Comparison of ENCODE assay signal across 1 cellular context in genomic region chr16:1932050-1933028, GRCh38.
A peak's percentile ranks its signal among the peaks of the same experiment; 100 is the strongest.
TF ChIP-seq lines count a peak whose summit lies in the region.

No MANE protein-coding gene starts in this region.

TF ChIP-seq in HepG2, 621 proteins besides CTCF, POLR2A, EP300 and RAD21 (continued from another document and continues in another):
- TF ChIP-seq, protein P1, sequence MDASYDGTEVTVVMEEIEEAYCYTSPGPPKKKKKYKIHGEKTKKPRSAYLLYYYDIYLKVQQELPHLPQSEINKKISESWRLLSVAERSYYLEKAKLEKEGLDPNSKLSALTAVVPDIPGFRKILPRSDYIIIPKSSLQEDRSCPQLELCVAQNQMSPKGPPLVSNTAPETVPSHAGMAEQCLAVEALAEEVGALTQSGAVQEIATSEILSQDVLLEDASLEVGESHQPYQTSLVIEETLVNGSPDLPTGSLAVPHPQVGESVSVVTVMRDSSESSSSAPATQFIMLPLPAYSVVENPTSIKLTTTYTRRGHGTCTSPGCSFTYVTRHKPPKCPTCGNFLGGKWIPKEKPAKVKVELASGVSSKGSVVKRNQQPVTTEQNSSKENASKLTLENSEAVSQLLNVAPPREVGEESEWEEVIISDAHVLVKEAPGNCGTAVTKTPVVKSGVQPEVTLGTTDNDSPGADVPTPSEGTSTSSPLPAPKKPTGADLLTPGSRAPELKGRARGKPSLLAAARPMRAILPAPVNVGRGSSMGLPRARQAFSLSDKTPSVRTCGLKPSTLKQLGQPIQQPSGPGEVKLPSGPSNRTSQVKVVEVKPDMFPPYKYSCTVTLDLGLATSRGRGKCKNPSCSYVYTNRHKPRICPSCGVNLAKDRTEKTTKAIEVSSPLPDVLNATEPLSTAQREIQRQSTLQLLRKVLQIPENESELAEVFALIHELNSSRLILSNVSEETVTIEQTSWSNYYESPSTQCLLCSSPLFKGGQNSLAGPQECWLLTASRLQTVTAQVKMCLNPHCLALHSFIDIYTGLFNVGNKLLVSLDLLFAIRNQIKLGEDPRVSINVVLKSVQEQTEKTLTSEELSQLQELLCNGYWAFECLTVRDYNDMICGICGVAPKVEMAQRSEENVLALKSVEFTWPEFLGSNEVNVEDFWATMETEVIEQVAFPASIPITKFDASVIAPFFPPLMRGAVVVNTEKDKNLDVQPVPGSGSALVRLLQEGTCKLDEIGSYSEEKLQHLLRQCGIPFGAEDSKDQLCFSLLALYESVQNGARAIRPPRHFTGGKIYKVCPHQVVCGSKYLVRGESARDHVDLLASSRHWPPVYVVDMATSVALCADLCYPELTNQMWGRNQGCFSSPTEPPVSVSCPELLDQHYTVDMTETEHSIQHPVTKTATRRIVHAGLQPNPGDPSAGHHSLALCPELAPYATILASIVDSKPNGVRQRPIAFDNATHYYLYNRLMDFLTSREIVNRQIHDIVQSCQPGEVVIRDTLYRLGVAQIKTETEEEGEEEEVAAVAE (CRISPR knock-in tag; IDR thresholded peaks at IDR 0.05; ENCODE audit: borderline replicate concordance) = no peak
- no peak for TF ChIP-seq ZNF382 (CRISPR knock-in tag; IDR thresholded peaks at IDR 0.05; ENCODE audit: borderline replicate concordance)
- TF ChIP-seq HOMEZ (CRISPR knock-in tag; IDR thresholded peaks at IDR 0.05; ENCODE audit: low read depth) = no peak
- no peak for TF ChIP-seq U2AF1 (optimal IDR thresholded peaks at IDR 0.05; ENCODE audit: low read depth, low read length)
- TF ChIP-seq EZH2 (conservative IDR thresholded peaks at IDR 0.05; ENCODE audit: low read depth, low read length) = no peak
- peak; percentile 53 for TF ChIP-seq SALL1 (CRISPR knock-in tag; IDR thresholded peaks at IDR 0.05)
- TF ChIP-seq ZNF577 (CRISPR knock-in tag; IDR thresholded peaks at IDR 0.05; ENCODE audit: borderline replicate concordance, low read depth) = 0 out of 2 replicates have a peak, but pooled peaks have one; percentile 45
- TF ChIP-seq AHDC1 (CRISPR knock-in tag; IDR thresholded peaks at IDR 0.05; ENCODE audit: borderline replicate concordance) = 0 out of 2 replicates have a peak, but pooled peaks have one; percentile 28
- TF ChIP-seq ZNF761 (CRISPR knock-in tag; conservative IDR thresholded peaks at IDR 0.05) = 0 out of 2 replicates have a peak, but pooled peaks have one; percentile 55
- TF ChIP-seq, protein P2, sequence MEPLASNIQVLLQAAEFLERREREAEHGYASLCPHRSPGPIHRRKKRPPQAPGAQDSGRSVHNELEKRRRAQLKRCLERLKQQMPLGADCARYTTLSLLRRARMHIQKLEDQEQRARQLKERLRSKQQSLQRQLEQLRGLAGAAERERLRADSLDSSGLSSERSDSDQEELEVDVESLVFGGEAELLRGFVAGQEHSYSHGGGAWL (CRISPR knock-in tag; IDR thresholded peaks at IDR 0.05) = 0 out of 2 replicates have a peak, but pooled peaks have one; percentile 22
- TF ChIP-seq PCBP1 (IDR thresholded peaks at IDR 0.05; ENCODE audit: borderline replicate concordance, low read depth, low read length) = 0 out of 2 replicates have a peak, but pooled peaks have one; percentile 26
- TF ChIP-seq ZNF713 (CRISPR knock-in tag; IDR thresholded peaks at IDR 0.05) = no peak
- TF ChIP-seq ZSCAN9 (CRISPR knock-in tag; IDR thresholded peaks at IDR 0.05; ENCODE audit: borderline replicate concordance) = no peak
- TF ChIP-seq ATRX (CRISPR knock-in tag; IDR thresholded peaks at IDR 0.05; ENCODE audit: borderline replicate concordance) = no peak
- TF ChIP-seq, protein P3, sequence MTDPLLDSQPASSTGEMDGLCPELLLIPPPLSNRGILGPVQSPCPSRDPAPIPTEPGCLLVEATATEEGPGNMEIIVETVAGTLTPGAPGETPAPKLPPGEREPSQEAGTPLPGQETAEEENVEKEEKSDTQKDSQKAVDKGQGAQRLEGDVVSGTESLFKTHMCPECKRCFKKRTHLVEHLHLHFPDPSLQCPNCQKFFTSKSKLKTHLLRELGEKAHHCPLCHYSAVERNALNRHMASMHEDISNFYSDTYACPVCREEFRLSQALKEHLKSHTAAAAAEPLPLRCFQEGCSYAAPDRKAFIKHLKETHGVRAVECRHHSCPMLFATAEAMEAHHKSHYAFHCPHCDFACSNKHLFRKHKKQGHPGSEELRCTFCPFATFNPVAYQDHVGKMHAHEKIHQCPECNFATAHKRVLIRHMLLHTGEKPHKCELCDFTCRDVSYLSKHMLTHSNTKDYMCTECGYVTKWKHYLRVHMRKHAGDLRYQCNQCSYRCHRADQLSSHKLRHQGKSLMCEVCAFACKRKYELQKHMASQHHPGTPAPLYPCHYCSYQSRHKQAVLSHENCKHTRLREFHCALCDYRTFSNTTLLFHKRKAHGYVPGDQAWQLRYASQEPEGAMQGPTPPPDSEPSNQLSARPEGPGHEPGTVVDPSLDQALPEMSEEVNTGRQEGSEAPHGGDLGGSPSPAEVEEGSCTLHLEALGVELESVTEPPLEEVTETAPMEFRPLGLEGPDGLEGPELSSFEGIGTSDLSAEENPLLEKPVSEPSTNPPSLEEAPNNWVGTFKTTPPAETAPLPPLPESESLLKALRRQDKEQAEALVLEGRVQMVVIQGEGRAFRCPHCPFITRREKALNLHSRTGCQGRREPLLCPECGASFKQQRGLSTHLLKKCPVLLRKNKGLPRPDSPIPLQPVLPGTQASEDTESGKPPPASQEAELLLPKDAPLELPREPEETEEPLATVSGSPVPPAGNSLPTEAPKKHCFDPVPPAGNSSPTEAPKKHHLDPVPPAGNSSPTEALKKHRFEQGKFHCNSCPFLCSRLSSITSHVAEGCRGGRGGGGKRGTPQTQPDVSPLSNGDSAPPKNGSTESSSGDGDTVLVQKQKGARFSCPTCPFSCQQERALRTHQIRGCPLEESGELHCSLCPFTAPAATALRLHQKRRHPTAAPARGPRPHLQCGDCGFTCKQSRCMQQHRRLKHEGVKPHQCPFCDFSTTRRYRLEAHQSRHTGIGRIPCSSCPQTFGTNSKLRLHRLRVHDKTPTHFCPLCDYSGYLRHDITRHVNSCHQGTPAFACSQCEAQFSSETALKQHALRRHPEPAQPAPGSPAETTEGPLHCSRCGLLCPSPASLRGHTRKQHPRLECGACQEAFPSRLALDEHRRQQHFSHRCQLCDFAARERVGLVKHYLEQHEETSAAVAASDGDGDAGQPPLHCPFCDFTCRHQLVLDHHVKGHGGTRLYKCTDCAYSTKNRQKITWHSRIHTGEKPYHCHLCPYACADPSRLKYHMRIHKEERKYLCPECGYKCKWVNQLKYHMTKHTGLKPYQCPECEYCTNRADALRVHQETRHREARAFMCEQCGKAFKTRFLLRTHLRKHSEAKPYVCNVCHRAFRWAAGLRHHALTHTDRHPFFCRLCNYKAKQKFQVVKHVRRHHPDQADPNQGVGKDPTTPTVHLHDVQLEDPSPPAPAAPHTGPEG (CRISPR knock-in tag; IDR thresholded peaks at IDR 0.05) = peak; percentile 34; the same call in 1 of the 2 replicates
- TF ChIP-seq ZNF331 (CRISPR knock-in tag; IDR thresholded peaks at IDR 0.05) = peak; percentile 77
- no peak; the same call in 1 of the 2 replicates for TF ChIP-seq ZNF343 (CRISPR knock-in tag; IDR thresholded peaks at IDR 0.05)
- TF ChIP-seq CC2D1A (CRISPR knock-in tag; IDR thresholded peaks at IDR 0.05) = no peak
- TF ChIP-seq ZNF264 (CRISPR knock-in tag; IDR thresholded peaks at IDR 0.05) = no peak
- TF ChIP-seq MNT (IDR thresholded peaks at IDR 0.05) = no peak
- TF ChIP-seq KDM6A (CRISPR knock-in tag; IDR thresholded peaks at IDR 0.05; ENCODE audit: low read depth) = no peak
- no peak for TF ChIP-seq SIX4 (CRISPR knock-in tag; IDR thresholded peaks at IDR 0.05)
- 0 out of 2 replicates have a peak, but pooled peaks have one; percentile 43 for TF ChIP-seq ZNF33A (CRISPR knock-in tag; IDR thresholded peaks at IDR 0.05; ENCODE audit: borderline replicate concordance)
- no peak for TF ChIP-seq PREB (CRISPR knock-in tag; IDR thresholded peaks at IDR 0.05)
- no peak for TF ChIP-seq ATF7 (IDR thresholded peaks at IDR 0.05)
- TF ChIP-seq ATF7 (CRISPR knock-in tag; IDR thresholded peaks at IDR 0.05) = no peak
- no peak for TF ChIP-seq MIER3 (CRISPR knock-in tag; IDR thresholded peaks at IDR 0.05; ENCODE audit: borderline replicate concordance)
- TF ChIP-seq, protein P4, sequence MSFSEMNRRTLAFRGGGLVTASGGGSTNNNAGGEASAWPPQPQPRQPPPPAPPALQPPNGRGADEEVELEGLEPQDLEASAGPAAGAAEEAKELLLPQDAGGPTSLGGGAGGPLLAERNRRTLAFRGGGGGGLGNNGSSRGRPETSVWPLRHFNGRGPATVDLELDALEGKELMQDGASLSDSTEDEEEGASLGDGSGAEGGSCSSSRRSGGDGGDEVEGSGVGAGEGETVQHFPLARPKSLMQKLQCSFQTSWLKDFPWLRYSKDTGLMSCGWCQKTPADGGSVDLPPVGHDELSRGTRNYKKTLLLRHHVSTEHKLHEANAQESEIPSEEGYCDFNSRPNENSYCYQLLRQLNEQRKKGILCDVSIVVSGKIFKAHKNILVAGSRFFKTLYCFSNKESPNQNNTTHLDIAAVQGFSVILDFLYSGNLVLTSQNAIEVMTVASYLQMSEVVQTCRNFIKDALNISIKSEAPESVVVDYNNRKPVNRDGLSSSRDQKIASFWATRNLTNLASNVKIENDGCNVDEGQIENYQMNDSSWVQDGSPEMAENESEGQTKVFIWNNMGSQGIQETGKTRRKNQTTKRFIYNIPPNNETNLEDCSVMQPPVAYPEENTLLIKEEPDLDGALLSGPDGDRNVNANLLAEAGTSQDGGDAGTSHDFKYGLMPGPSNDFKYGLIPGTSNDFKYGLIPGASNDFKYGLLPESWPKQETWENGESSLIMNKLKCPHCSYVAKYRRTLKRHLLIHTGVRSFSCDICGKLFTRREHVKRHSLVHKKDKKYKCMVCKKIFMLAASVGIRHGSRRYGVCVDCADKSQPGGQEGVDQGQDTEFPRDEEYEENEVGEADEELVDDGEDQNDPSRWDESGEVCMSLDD (CRISPR knock-in tag; IDR thresholded peaks at IDR 0.05; ENCODE audit: borderline replicate concordance) = no peak
- TF ChIP-seq ZNF562 (CRISPR knock-in tag; IDR thresholded peaks at IDR 0.05; ENCODE audit: borderline replicate concordance) = no peak
- TF ChIP-seq NFYB (CRISPR knock-in tag; IDR thresholded peaks at IDR 0.05) = no peak
- peak; percentile 18 for TF ChIP-seq HNRNPLL (IDR thresholded peaks at IDR 0.05; ENCODE audit: low read depth, low read length, poor library complexity, severe bottlenecking)
